ENCODE assay signal across 21 cellular contexts in genomic region chr6:139442188-139442625, GRCh38.
DNase-seq lines count a peak whose midpoint lies in the region; ATAC-seq and TF ChIP-seq lines count a peak whose summit lies in the region.
"Had no signal": no experiment of that assay in that cellular context is flagged by ENCODE, and none has a peak within 500 bp of the region (broad histone marks: within the 10 kb centered on the region; RNA-seq: fewer than 3 reads in every experiment).

No MANE protein-coding gene starts in this region.

- no peak for ATAC-seq in activated CD4-positive, alpha-beta T cell treated with anti-CD3 and anti-CD28 coated beads for 36 hours
- ATAC-seq in GM21390 (IDR thresholded peaks at IDR 0.05; ENCODE audit: unreplicated experiment) (no peak), HG03196 (IDR thresholded peaks at IDR 0.05; ENCODE audit: unreplicated experiment) (no peak)

- no peak overlapping the region for H3K14ac ChIP-seq in H9 (ENCODE audit: insufficient read depth, low read length)

- H3K4ac ChIP-seq in H9 (ENCODE audit: low read depth, low read length) (no peak overlapping the region), mesendoderm (ENCODE audit: low read depth, low read length) (no peak overlapping the region)

- H3K36me3 ChIP-seq in mesendoderm (ENCODE audit: control insufficient read depth, insufficient read depth, low read length) = no peaks in the 10 kb centered on the region
- H3K36me3 ChIP-seq: colonic mucosa had no signal

- no peak overlapping the region for H4K5ac ChIP-seq in H9 (ENCODE audit: insufficient read length, low read depth, low read length)
- H4K5ac ChIP-seq in mesendoderm (ENCODE audit: low read length) = no peak overlapping the region

- no peak overlapping the region for H3K4me3 Mint-ChIP-seq in activated CD4-positive, alpha-beta T cell treated with anti-CD3 and anti-CD28 coated beads for 36 hours
- H3K4me3 Mint-ChIP-seq in H9 = no peak overlapping the region
- peak overlapping the region; percentile 75 for H3K4me3 Mint-ChIP-seq in T-helper 2 cell treated with Interferon-gamma antibody and Interleukin-4, amounts not matched to agents 5 μg/mL and 100 μg/mL, for 36 hours
- H3K4me3 Mint-ChIP-seq: activated naive CD4-positive, alpha-beta T cell treated with anti-CD3 and anti-CD28 coated beads for 36 hours; brain; memory B cell had no signal

- no peaks in the 10 kb centered on the region for H3K79me2 ChIP-seq in H9 (ENCODE audit: insufficient read depth, low read length)
- no peaks in the 10 kb centered on the region for H3K79me2 ChIP-seq in mesendoderm (ENCODE audit: control insufficient read depth, insufficient read depth, low read length)

- H3K9me3 ChIP-seq in H9 (ENCODE audit: control insufficient read depth, low read depth, low read length) = no peaks in the 10 kb centered on the region
- H3K9me3 ChIP-seq: colonic mucosa, SK-N-SH had no signal

- H2AFZ ChIP-seq in H9 (ENCODE audit: low read length) = no peak overlapping the region

- POLR2A ChIA-PET in activated CD4-positive, alpha-beta T cell treated with anti-CD3 and anti-CD28 coated beads for 36 hours (lab: Charles Lee) = no interaction called here

- H3K18ac ChIP-seq in H9 (ENCODE audit: insufficient read length, low read depth, low read length) (no peak overlapping the region), mesendoderm (ENCODE audit: low read length) (peak overlapping the region; percentile 61)

- no peak overlapping the region for H3T11ph ChIP-seq in H9 (ENCODE audit: low read length)

- CTCF ChIA-PET in activated CD4-positive, alpha-beta T cell treated with anti-CD3 and anti-CD28 coated beads for 36 hours (lab: Charles Lee) = interaction anchor here (1.0 kb wide), 1 partner anchor 10 kb away, joined by 3 read pairs; no protein-coding TSS in a partner anchor

- no peaks in the 10 kb centered on the region for H4K20me1 ChIP-seq in H9 (ENCODE audit: control insufficient read depth, insufficient read depth, insufficient read length)

- H3K23ac ChIP-seq in H9 (ENCODE audit: insufficient read length, low read depth, low read length) = no peak overlapping the region
- no peak overlapping the region for H3K23ac ChIP-seq in mesendoderm (ENCODE audit: low read length)

- peak overlapping the region; percentile 7 for H3K27ac Mint-ChIP-seq in activated CD4-positive, alpha-beta T cell treated with anti-CD3 and anti-CD28 coated beads for 36 hours
- H3K27ac Mint-ChIP-seq in H9 = peak overlapping the region; percentile 6 to 35 (median 29); a peak in 4 of 7 replicates
- peak overlapping the region; percentile 90 for H3K27ac Mint-ChIP-seq in T-helper 2 cell treated with Interferon-gamma antibody and Interleukin-4, amounts not matched to agents 5 μg/mL and 100 μg/mL, for 36 hours
- H3K27ac Mint-ChIP-seq: activated naive CD4-positive, alpha-beta T cell treated with anti-CD3 and anti-CD28 coated beads for 36 hours; memory B cell had no signal

- H3K79me1 ChIP-seq in H9 (ENCODE audit: insufficient read depth, low read depth, low read length, poor library complexity, severe bottlenecking) = no peaks in the 10 kb centered on the region
- no peaks in the 10 kb centered on the region for H3K79me1 ChIP-seq in mesendoderm (ENCODE audit: low read length)

- no peak for TF ChIP-seq CTCF in H9 (conservative IDR thresholded peaks at IDR 0.05)

- no peaks in the 10 kb centered on the region for H3K27me3 Mint-ChIP-seq in activated CD4-positive, alpha-beta T cell treated with anti-CD3 and anti-CD28 coated beads for 36 hours
- no peaks in the 10 kb centered on the region for H3K27me3 Mint-ChIP-seq in H9 (ENCODE audit: low read depth)
- no peaks in the 10 kb centered on the region for H3K27me3 Mint-ChIP-seq in T-helper 2 cell treated with Interferon-gamma antibody and Interleukin-4, amounts not matched to agents 5 μg/mL and 100 μg/mL, for 36 hours (ENCODE audit: low read depth)
- H3K27me3 Mint-ChIP-seq: brain, memory B cell had no signal

- no peak overlapping the region for H4K91ac ChIP-seq in H9 (ENCODE audit: insufficient read length, low read depth, low read length)

- no CpG with 5 or more reads among the region's 4 CpGs for WGBS in H9 (ENCODE audit: extremely low coverage, insufficient read length, low lambda C conversion rate)
- WGBS in mesendoderm (ENCODE audit: extremely low coverage, insufficient coverage, low lambda C conversion rate) = no CpG with 5 or more reads among the region's 4 CpGs

- no peak overlapping the region for H2BK12ac ChIP-seq in H9 (ENCODE audit: insufficient read length, low read depth, low read length)

- H3K4me1 Mint-ChIP-seq in activated CD4-positive, alpha-beta T cell treated with anti-CD3 and anti-CD28 coated beads for 36 hours = peaks cover 4% of the 10 kb centered on the region
- H3K4me1 Mint-ChIP-seq in H9 = peaks cover 18 to 22% of the 10 kb centered on the region in 2 experiments
- H3K4me1 Mint-ChIP-seq in T-helper 2 cell treated with Interferon-gamma antibody and Interleukin-4, amounts not matched to agents 5 μg/mL and 100 μg/mL, for 36 hours (ENCODE audit: low read depth) = peaks cover 29% of the 10 kb centered on the region
- H3K4me1 Mint-ChIP-seq: memory B cell had no signal

- H4K8ac ChIP-seq in H9 (replicated peaks; ENCODE audit: insufficient read length, low read depth, low read length) (no peak overlapping the region), mesendoderm (ENCODE audit: low read depth, low read length) (no peak overlapping the region)

- no peak overlapping the region for H3K4me3 ChIP-seq in mesendoderm (ENCODE audit: low read length)
- H3K4me3 ChIP-seq: colonic mucosa had no signal

- no peaks in the 10 kb centered on the region for H3K9me3 Mint-ChIP-seq in activated CD4-positive, alpha-beta T cell treated with anti-CD3 and anti-CD28 coated beads for 36 hours (ENCODE audit: low read depth)
- H3K9me3 Mint-ChIP-seq in H9 = no peaks in the 10 kb centered on the region
- H3K9me3 Mint-ChIP-seq in T-helper 2 cell treated with Interferon-gamma antibody and Interleukin-4, amounts not matched to agents 5 μg/mL and 100 μg/mL, for 36 hours = no peaks in the 10 kb centered on the region
- H3K9me3 Mint-ChIP-seq: activated naive CD4-positive, alpha-beta T cell treated with anti-CD3 and anti-CD28 coated beads for 36 hours; memory B cell had no signal

- H3K9ac ChIP-seq in H9 (ENCODE audit: extremely low read depth, insufficient read length, low read length) (no peak overlapping the region), mesendoderm (ENCODE audit: low read length) (no peak overlapping the region)
- H3K9ac ChIP-seq: SK-N-SH had no signal

- H3K56ac ChIP-seq in H9 (ENCODE audit: insufficient read length, low read depth, low read length) = no peak overlapping the region
- no peak overlapping the region for H3K56ac ChIP-seq in mesendoderm (ENCODE audit: low read length)

- H3K36me3 Mint-ChIP-seq in activated CD4-positive, alpha-beta T cell treated with anti-CD3 and anti-CD28 coated beads for 36 hours (ENCODE audit: low read depth) = no peaks in the 10 kb centered on the region
- H3K36me3 Mint-ChIP-seq in H9 (ENCODE audit: insufficient read depth in 1 of 3, low read depth in 3 of 3) = no peaks in the 10 kb centered on the region
- peaks cover 4% of the 10 kb centered on the region for H3K36me3 Mint-ChIP-seq in T-helper 2 cell treated with Interferon-gamma antibody and Interleukin-4, amounts not matched to agents 5 μg/mL and 100 μg/mL, for 36 hours (ENCODE audit: low read depth)
- H3K36me3 Mint-ChIP-seq: brain had no signal

- no peak overlapping the region for H3K27ac ChIP-seq in H9 (ENCODE audit: insufficient read length, low read depth, low read length)
- no peak overlapping the region for H3K27ac ChIP-seq in mesendoderm (ENCODE audit: low read depth, low read length)
- H3K27ac ChIP-seq: C4-2B, colonic mucosa had no signal

- H3K27me3 ChIP-seq in H9 (ENCODE audit: insufficient read depth, low read length) (no peaks in the 10 kb centered on the region), mesendoderm (ENCODE audit: insufficient read depth, low read length, poor library complexity) (no peaks in the 10 kb centered on the region)
- H3K27me3 ChIP-seq: colonic mucosa had no signal

- H2BK120ac ChIP-seq in H9 (ENCODE audit: low read depth, low read length, poor library complexity, severe bottlenecking) (no peak overlapping the region), mesendoderm (ENCODE audit: low read depth, low read length) (no peak overlapping the region)

- H3K4me2 ChIP-seq in H9 (ENCODE audit: insufficient read depth, insufficient read length, low read length) (no peak overlapping the region), mesendoderm (ENCODE audit: low read length) (no peak overlapping the region)
- H3K4me2 ChIP-seq: SK-N-SH had no signal

- H3K4me1 ChIP-seq in H9 (ENCODE audit: insufficient read depth, low read length) (no peaks in the 10 kb centered on the region; the same call in 1 of the 2 replicates), mesendoderm (ENCODE audit: control insufficient read depth, low read depth, low read length) (peaks cover 3% of the 10 kb centered on the region)
- H3K4me1 ChIP-seq: colonic mucosa had no signal

- H2BK15ac ChIP-seq in H9 (ENCODE audit: low read depth, low read length) (no peak overlapping the region), mesendoderm (replicated peaks; ENCODE audit: low read depth) (no peak overlapping the region)

- H3K23me2 ChIP-seq in H9 (ENCODE audit: insufficient read length, low read depth, low read length, poor library complexity, severe bottlenecking) = no peaks in the 10 kb centered on the region

- no peak overlapping the region for H2BK5ac ChIP-seq in H9 (ENCODE audit: insufficient read length, low read length)
- H2BK5ac ChIP-seq in mesendoderm (ENCODE audit: low read length) = no peak overlapping the region

- no peak overlapping the region for H2AK5ac ChIP-seq in H9 (ENCODE audit: insufficient read length, low read length)
- no peak overlapping the region for H2AK5ac ChIP-seq in mesendoderm (ENCODE audit: low read length)

- no peak overlapping the region for H2BK20ac ChIP-seq in H9 (ENCODE audit: low read depth, low read length, poor library complexity, severe bottlenecking)

- intact Hi-C loops in activated CD4-positive, alpha-beta T cell treated with anti-CD3 and anti-CD28 coated beads for 36 hours (cut with DNase I, micrococcal nuclease) = no loop called here

- no peak for DNase-seq in activated CD4-positive, alpha-beta T cell treated with anti-CD3 and anti-CD28 coated beads for 36 hours
- DNase-seq in activated CD4-positive, alpha-beta T cell treated with anti-CD3 and anti-CD28 coated beads for 1 hour = no peak
- DNase-seq in H9 (no peak), mesendoderm (no peak), DMS53 treated with DMSO at 0.1 percent for 48 hours (lab: John Stamatoyannopoulos, UW; ENCODE audit: unreplicated experiment) (no peak)
- DNase-seq in T-helper 2 cell treated with Interferon-gamma antibody and Interleukin-4, amounts not matched to agents 5 μg/mL and 100 μg/mL, for 36 hours (ENCODE audit: low spot score) = no peak
- DNase-seq: activated naive CD4-positive, alpha-beta T cell treated with anti-CD3 and anti-CD28 coated beads for 36 hours; colonic mucosa; DMS53; foreskin fibroblast; hypothalamus; kidney; NCI-H2081; NCI-H526 treated with DMSO at 0.1 percent for 48 hours; SK-N-SH; stimulated activated naive CD4-positive, alpha-beta T cell treated with Interleukin-2 at 50 U/mL for 16 hours had no signal

Comparison
In these comparisons a context has a peak if more than half of its experiments do, and no peak if none do; other contexts are left out.
1. H3K27ac Mint-ChIP-seq: peak in every context shown above with its lines; median percentile 90 in T-helper 2 cell treated with Interferon-gamma antibody and Interleukin-4, amounts not matched to agents 5 μg/mL and 100 μg/mL, for 36 hours; 29 in H9; 7 in activated CD4-positive, alpha-beta T cell treated with anti-CD3 and anti-CD28 coated beads for 36 hours.